In the genomic region with DNA sequence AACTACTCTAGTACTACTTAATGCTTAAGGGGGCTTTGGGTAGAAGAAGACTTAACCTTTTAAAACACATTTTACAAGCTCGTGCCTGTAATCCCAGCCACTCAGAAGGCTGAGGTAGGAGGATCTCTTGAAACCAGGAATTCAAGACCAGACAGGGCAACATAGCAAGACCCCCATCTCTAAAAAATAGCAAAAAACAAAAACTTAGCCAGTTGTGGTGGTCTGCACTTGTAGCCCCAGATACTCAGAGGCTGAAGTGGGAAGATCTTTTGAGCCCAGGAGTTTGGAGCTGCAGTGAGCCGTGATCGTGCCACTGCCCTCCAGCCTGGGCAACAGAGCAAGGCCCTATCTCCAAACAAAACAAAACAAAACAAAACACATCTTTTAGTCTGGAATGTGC, we compare ENCODE assay signal across 26 cellular contexts. TPM values are rescaled to one million over a fixed set of nuclear protein-coding genes. Genes with fewer than 3 reads are reported as not detected.
DNase-seq lines count a peak whose midpoint lies in the region; ATAC-seq, FAIRE-seq and TF ChIP-seq lines count a peak whose summit lies in the region.
"Had no signal": no experiment of that assay in that cellular context is flagged by ENCODE, and none has a peak within 500 bp of the region (broad histone marks: within the 10 kb centered on the region; RNA-seq: fewer than 3 reads in every experiment).

No MANE protein-coding gene starts in this region.

- TF ChIP-seq POLR2A in HepG2 (IDR thresholded peaks at IDR 0.05; ENCODE audit: insufficient read depth in 1 of 2, low read depth in 2 of 2, low read length in 2 of 2) (no peak), right lobe of liver (IDR thresholded peaks at IDR 0.05) (no peak), GM18505 (IDR thresholded peaks at IDR 0.05; ENCODE audit: borderline replicate concordance, extremely low read depth, insufficient read depth, insufficient read length) (no peak)

- H3K9me3 ChIP-seq in HepG2 (ENCODE audit: low read length) (no peaks in the 10 kb centered on the region), right lobe of liver (no peaks in the 10 kb centered on the region), endodermal cell (ENCODE audit: control insufficient read depth, low read length) (peaks cover 21% of the 10 kb centered on the region)
- H3K9me3 ChIP-seq: SJSA1 had no signal

- H3K79me2 ChIP-seq in HepG2 (ENCODE audit: insufficient read depth, low read length): no peaks in the 10 kb centered on the region

- intact Hi-C loops in activated CD4-positive, alpha-beta memory T cell treated with anti-CD3 and anti-CD28 coated beads for 36 hours (cut with micrococcal nuclease): loop anchor here (2.0 kb wide), 1 partner anchor 22 kb away; no protein-coding TSS in a partner anchor
- intact Hi-C loops in HepG2 (cut with micrococcal nuclease; ENCODE audit: unreplicated experiment) (no loop called here), right lobe of liver (cut with DNase I) (no loop called here)

- H3K36me3 Mint-ChIP-seq in activated CD4-positive, alpha-beta memory T cell treated with anti-CD3 and anti-CD28 coated beads for 36 hours: peaks cover 10% of the 10 kb centered on the region
- peaks cover 3% of the 10 kb centered on the region for H3K36me3 Mint-ChIP-seq in activated CD4-positive, alpha-beta memory T cell treated with anti-CD3 and anti-CD28 coated beads, Interleukin-2, amount 10 ng/mL, durations not matched to agents 7 days and 5 days (ENCODE audit: low read depth)
- peaks cover 16% of the 10 kb centered on the region for H3K36me3 Mint-ChIP-seq in endodermal cell (ENCODE audit: low read depth)

- TF ChIP-seq EP300 in HepG2 (IDR thresholded peaks at IDR 0.05; ENCODE audit: low read depth in 2 of 2, low read length in 2 of 2) (no peak), HepG2 (CRISPR knock-in tag; IDR thresholded peaks at IDR 0.05; ENCODE audit: borderline replicate concordance) (no peak)

- no peaks in the 10 kb centered on the region for H3K4me1 ChIP-seq in HepG2 (ENCODE audit: insufficient read depth, low read length)
- H3K4me1 ChIP-seq in right lobe of liver: no peaks in the 10 kb centered on the region
- H3K4me1 ChIP-seq in endodermal cell (ENCODE audit: control insufficient read depth, insufficient read depth, low read length): no peaks in the 10 kb centered on the region
- H3K4me1 ChIP-seq: SJSA1 had no signal

- no peak overlapping the region for H2AFZ ChIP-seq in HepG2 (ENCODE audit: low read length)

- peak overlapping the region; percentile 63 for H3K27ac Mint-ChIP-seq in activated CD4-positive, alpha-beta memory T cell treated with anti-CD3 and anti-CD28 coated beads for 36 hours
- H3K27ac Mint-ChIP-seq in activated CD4-positive, alpha-beta memory T cell treated with anti-CD3 and anti-CD28 coated beads, Interleukin-2, amount 10 ng/mL, durations not matched to agents 7 days and 5 days: no peak overlapping the region
- H3K27ac Mint-ChIP-seq in endodermal cell: no peak overlapping the region

- 21% methylated on average over 3 of the region's 3 CpGs for WGBS in HepG2 (ENCODE audit: low lambda C conversion rate)
- 94% methylated on average over 3 of the region's 3 CpGs for WGBS in right lobe of liver (ENCODE audit: insufficient coverage, low coverage, low lambda C conversion rate, missing lambda C conversion rate)
- 85 to 90% methylated on average over 3 of the region's 3 CpGs for WGBS in endodermal cell (ENCODE audit: insufficient coverage in 1 of 2, insufficient read length in 1 of 2), 2 experiments

- FAIRE-seq in HepG2 (lab: Jason Lieb, UNC): no peak
- FAIRE-seq: D721Med, GM19239 had no signal

- H3K4me3 ChIP-seq in HepG2 (replicated peaks in 1 of 3; ENCODE audit: insufficient read depth in 1 of 3, low read depth in 2 of 3, low read length in 3 of 3) (no peak overlapping the region), right lobe of liver (no peak overlapping the region), endodermal cell (ENCODE audit: low read length) (peak overlapping the region; percentile 18)
- H3K4me3 ChIP-seq: BLaER1 treated with 17β-estradiol and CSF1 and Interleukin-3, amounts not matched to agents 10 nM and 100 nM; SJSA1 had no signal

- no peak overlapping the region for H3K4me2 ChIP-seq in HepG2 (ENCODE audit: low read depth, low read length)
- H3K4me2 ChIP-seq: BLaER1 treated with 17β-estradiol and CSF1 and Interleukin-3, amounts not matched to agents 10 nM and 100 nM had no signal

- H3K4me3 Mint-ChIP-seq in activated CD4-positive, alpha-beta memory T cell treated with anti-CD3 and anti-CD28 coated beads for 36 hours: no peak overlapping the region
- H3K4me3 Mint-ChIP-seq in activated CD4-positive, alpha-beta memory T cell treated with anti-CD3 and anti-CD28 coated beads, Interleukin-2, amount 10 ng/mL, durations not matched to agents 7 days and 5 days: no peak overlapping the region
- no peak overlapping the region for H3K4me3 Mint-ChIP-seq in endodermal cell

- H3K9me3 Mint-ChIP-seq in activated CD4-positive, alpha-beta memory T cell treated with anti-CD3 and anti-CD28 coated beads for 36 hours: peaks cover 20% of the 10 kb centered on the region
- peaks cover 2% of the 10 kb centered on the region for H3K9me3 Mint-ChIP-seq in activated CD4-positive, alpha-beta memory T cell treated with anti-CD3 and anti-CD28 coated beads, Interleukin-2, amount 10 ng/mL, durations not matched to agents 7 days and 5 days
- peaks cover 34% of the 10 kb centered on the region for H3K9me3 Mint-ChIP-seq in endodermal cell

- H3K27ac ChIP-seq in HepG2 (ENCODE audit: extremely low read length, insufficient read depth, low read length) (no peak overlapping the region), right lobe of liver (no peak overlapping the region), endodermal cell (ENCODE audit: low read depth, low read length) (no peak overlapping the region)
- H3K27ac ChIP-seq: BLaER1 treated with 17β-estradiol and CSF1 and Interleukin-3, amounts not matched to agents 10 nM and 100 nM; SJSA1 had no signal

- POLR2A ChIA-PET in activated CD4-positive, alpha-beta memory T cell treated with anti-CD3 and anti-CD28 coated beads for 36 hours (lab: Charles Lee): no interaction called here
- POLR2A ChIA-PET in activated CD4-positive, alpha-beta memory T cell treated with anti-CD3 and anti-CD28 coated beads, Interleukin-2, amount 10 ng/mL, durations not matched to agents 7 days and 5 days (lab: Charles Lee): no interaction called here
- POLR2A ChIA-PET in HepG2 (lab: Yijun Ruan, JAX): no interaction called here

- peaks cover 22% of the 10 kb centered on the region for H3K4me1 Mint-ChIP-seq in activated CD4-positive, alpha-beta memory T cell treated with anti-CD3 and anti-CD28 coated beads for 36 hours (ENCODE audit: low read depth)
- H3K4me1 Mint-ChIP-seq in activated CD4-positive, alpha-beta memory T cell treated with anti-CD3 and anti-CD28 coated beads, Interleukin-2, amount 10 ng/mL, durations not matched to agents 7 days and 5 days: peaks cover 7% of the 10 kb centered on the region
- H3K4me1 Mint-ChIP-seq in endodermal cell: peaks cover 20% of the 10 kb centered on the region

- H3K27me3 ChIP-seq in HepG2 (ENCODE audit: control insufficient read depth in 1 of 2, insufficient read depth in 2 of 2, low read length in 2 of 2) (peaks cover 2 to 20% of the 10 kb centered on the region in 2 experiments; a peak in 3 of 5 replicates), right lobe of liver (no peaks in the 10 kb centered on the region), endodermal cell (ENCODE audit: control insufficient read depth, insufficient read depth, low read length, poor library complexity, severe bottlenecking) (no peaks in the 10 kb centered on the region)
- H3K27me3 ChIP-seq: BLaER1 treated with 17β-estradiol and CSF1 and Interleukin-3, amounts not matched to agents 10 nM and 100 nM; SJSA1 had no signal

- no TSS peak for BruUV-seq in HepG2 (replicated peaks; lab: Mats Ljungman, UMichigan)

- DNase-seq in activated CD4-positive, alpha-beta memory T cell treated with anti-CD3 and anti-CD28 coated beads for 36 hours: no peak
- DNase-seq in activated CD4-positive, alpha-beta memory T cell treated with anti-CD3 and anti-CD28 coated beads, Interleukin-2, amount 10 ng/mL, durations not matched to agents 7 days and 5 days: no peak
- DNase-seq in HepG2 (ENCODE audit: low spot score): no peak
- no peak for DNase-seq in right lobe of liver
- DNase-seq in endodermal cell: no peak
- DNase-seq: 8988T, DMS53, GDM1, GOT3, Karpas-422, MV-4-11, NCI-H1105 treated with DMSO at 0.1 percent for 48 hours, NCI-H1694, NCI-H2081 treated with DMSO at 0.1 percent for 48 hours, NCI-H2171 treated with DMSO at 0.1 percent for 48 hours, NCI-H446 treated with DMSO at 0.1 percent for 48 hours, NCI-H526 treated with DMSO at 0.1 percent for 48 hours, OCI-M1 had no signal

- no peaks in the 10 kb centered on the region for H3K36me3 ChIP-seq in HepG2 (replicated peaks in 1 of 2; ENCODE audit: control insufficient read depth in 1 of 2, insufficient read depth in 2 of 2, low read length in 2 of 2)
- no peaks in the 10 kb centered on the region for H3K36me3 ChIP-seq in right lobe of liver
- H3K36me3 ChIP-seq in endodermal cell (ENCODE audit: control insufficient read depth, insufficient read depth, low read length): no peaks in the 10 kb centered on the region
- H3K36me3 ChIP-seq: BLaER1 treated with 17β-estradiol and CSF1 and Interleukin-3, amounts not matched to agents 10 nM and 100 nM; SJSA1 had no signal

- in situ Hi-C loops in HepG2 (cut with HindIII; ENCODE audit: extremely low pct_ligation_motif_present, low pct_unique_long_range_greater_than_20kb): no loop called here

- TF ChIP-seq RAD21 in HepG2 (CRISPR knock-in tag; IDR thresholded peaks at IDR 0.05): no peak

- no peak for ATAC-seq in HepG2
- ATAC-seq in right lobe of liver: no peak
- no peak for ATAC-seq in HG03521 (IDR thresholded peaks at IDR 0.05; ENCODE audit: unreplicated experiment)
- ATAC-seq in HG03045 (IDR thresholded peaks at IDR 0.05; ENCODE audit: unreplicated experiment): no peak
- no peak for ATAC-seq in GM18505 (IDR thresholded peaks at IDR 0.05; ENCODE audit: unreplicated experiment)
- ATAC-seq: HCT116 had no signal

- no peaks in the 10 kb centered on the region for H4K20me1 ChIP-seq in HepG2 (ENCODE audit: insufficient read depth, low read length)
- H4K20me1 ChIP-seq: BLaER1 treated with 17β-estradiol and CSF1 and Interleukin-3, amounts not matched to agents 10 nM and 100 nM had no signal

- H3K27me3 Mint-ChIP-seq in activated CD4-positive, alpha-beta memory T cell treated with anti-CD3 and anti-CD28 coated beads for 36 hours: no peaks in the 10 kb centered on the region
- H3K27me3 Mint-ChIP-seq in activated CD4-positive, alpha-beta memory T cell treated with anti-CD3 and anti-CD28 coated beads, Interleukin-2, amount 10 ng/mL, durations not matched to agents 7 days and 5 days: no peaks in the 10 kb centered on the region
- H3K27me3 Mint-ChIP-seq in endodermal cell (ENCODE audit: insufficient read depth): peaks cover 13% of the 10 kb centered on the region

- H3K9ac ChIP-seq in HepG2 (ENCODE audit: insufficient read depth, low read depth, low read length): no peak overlapping the region
- no peak overlapping the region for H3K9ac ChIP-seq in endodermal cell (ENCODE audit: extremely low read depth, low read length, poor library complexity, severe bottlenecking)
- H3K9ac ChIP-seq: BLaER1 treated with 17β-estradiol and CSF1 and Interleukin-3, amounts not matched to agents 10 nM and 100 nM had no signal

- CTCF ChIA-PET in activated CD4-positive, alpha-beta memory T cell treated with anti-CD3 and anti-CD28 coated beads for 36 hours (lab: Charles Lee): no interaction called here
- CTCF ChIA-PET in activated CD4-positive, alpha-beta memory T cell treated with anti-CD3 and anti-CD28 coated beads, Interleukin-2, amount 10 ng/mL, durations not matched to agents 7 days and 5 days (lab: Charles Lee): interaction anchor here (1.1 kb wide), 1 partner anchor 30 kb away, joined by 3 read pairs; no protein-coding TSS in a partner anchor
- CTCF ChIA-PET in HepG2 (lab: Yijun Ruan, JAX; ENCODE audit: low intra/inter-chr PET ratio, low total read pairs): no interaction called here

- TF ChIP-seq CTCF in HepG2 (CRISPR knock-in tag; IDR thresholded peaks at IDR 0.05) (no peak), right lobe of liver (IDR thresholded peaks at IDR 0.05) (no peak), endodermal cell (conservative IDR thresholded peaks at IDR 0.05) (no peak)

RNA-seq across cellular contexts. Expression of gene PARP11, which starts 39.7 kb away (rescaled TPM):
- total RNA-seq in activated CD4-positive, alpha-beta memory T cell treated with anti-CD3 and anti-CD28 coated beads for 36 hours: 10 to 100 TPM; 16.6 to 17.8 TPM
- total RNA-seq in activated CD4-positive, alpha-beta memory T cell treated with anti-CD3 and anti-CD28 coated beads, Interleukin-2, amount 10 ng/mL, durations not matched to agents 7 days and 5 days: 10 to 100 TPM; 26.8 to 28.6 TPM
- 7.6 and 11.5 TPM in 2 replicates for total RNA-seq in HepG2 (2016; rRNA removed; fragmentation: Illumina TruSeq; extraction: Trizol)
- 6.5 and 6.9 TPM in 2 replicates for total RNA-seq in HepG2 (2016; cell fraction: cytosol; rRNA removed; fragmentation: Illumina TruSeq; extraction: Trizol; ENCODE audit: low read depth)
- total RNA-seq in HepG2 (2016; cell fraction: insoluble cytoplasmic fraction; rRNA removed; fragmentation: Illumina TruSeq; extraction: Trizol): 7.2 and 11.1 TPM in 2 replicates
- 6.3 and 8.2 TPM in 2 replicates for total RNA-seq in HepG2 (2016; cell fraction: membrane; rRNA removed; fragmentation: Illumina TruSeq; extraction: Trizol)
- total RNA-seq in HepG2 (2016; cell fraction: nucleus; rRNA removed; fragmentation: Illumina TruSeq; extraction: Trizol): 10.1 and 10.5 TPM in 2 replicates
- polyA plus RNA-seq in HepG2 (2011; rRNA removed): 4.0 and 4.2 TPM in 2 replicates
- polyA plus RNA-seq in HepG2 (2011; cell fraction: cytosol; rRNA removed): 2.2 and 3.4 TPM in 2 replicates
- 2.5 and 2.9 TPM in 2 replicates for polyA plus RNA-seq in HepG2 (2011; cell fraction: nucleus; rRNA removed)
- polyA plus RNA-seq in HepG2 (2012): 3.1 and 4.5 TPM in 2 replicates
- polyA plus RNA-seq in HepG2 (2016; cell fraction: cytosol; fragmentation: Illumina TruSeq; extraction: Trizol; ENCODE audit: low read depth): 1.3 and 2.1 TPM in 2 replicates
- 6.2 and 7.9 TPM in 2 replicates for polyA plus RNA-seq in HepG2 (2016; cell fraction: insoluble cytoplasmic fraction; fragmentation: Illumina TruSeq; extraction: Trizol; ENCODE audit: low read depth)
- polyA plus RNA-seq in HepG2 (2016; cell fraction: membrane; fragmentation: Illumina TruSeq; extraction: Trizol; ENCODE audit: low read depth): 2.5 and 2.9 TPM in 2 replicates
- 4.5 and 5.9 TPM in 2 replicates for polyA plus RNA-seq in HepG2 (2016; cell fraction: nucleus; fragmentation: Illumina TruSeq; extraction: Trizol; ENCODE audit: insufficient read depth, low read depth)
- polyA minus RNA-seq in HepG2 (2011; rRNA and poly(A)+ RNA removed; ENCODE audit: low replicate concordance): 4.3 TPM in 1 of 2 replicates, not detected in the other
- polyA minus RNA-seq in HepG2 (2011; cell fraction: cytosol; rRNA and poly(A)+ RNA removed): 2.3 and 5.7 TPM in 2 replicates
- 13.3 and 18.6 TPM in 2 replicates for polyA minus RNA-seq in HepG2 (2011; cell fraction: nucleus; rRNA and poly(A)+ RNA removed)
- 1 to 10 TPM; 2.9 to 7.5 (median 4.9) TPM for total RNA-seq in right lobe of liver
- 10 to 100 TPM; 15.3 to 30.3 TPM for total RNA-seq in endodermal cell
- polyA plus RNA-seq in endodermal cell (2013, experiment 1 of 2): 15.6 TPM
- polyA plus RNA-seq in endodermal cell (2013, experiment 2 of 2): 16.7 TPM
